3 cellular contexts compared by ENCODE assay signal in genomic region chr2:215767625-215768024, GRCh38.
TF ChIP-seq lines count a peak whose summit lies in the region.

No MANE protein-coding gene starts in this region.

TF ChIP-seq in HepG2, 621 proteins besides CTCF, POLR2A, EP300 and RAD21:
- no peak for TF ChIP-seq ZNF883 (CRISPR knock-in tag; IDR thresholded peaks at IDR 0.05; ENCODE audit: not compliant biosample characterization)
- no peak for TF ChIP-seq PLSCR1 (CRISPR knock-in tag; IDR thresholded peaks at IDR 0.05; ENCODE audit: borderline replicate concordance)
- TF ChIP-seq ZNF879 (CRISPR knock-in tag; IDR thresholded peaks at IDR 0.05): no peak
- TF ChIP-seq SNAI1 (CRISPR knock-in tag; IDR thresholded peaks at IDR 0.05; ENCODE audit: borderline replicate concordance): no peak
- TF ChIP-seq ZNF256 (CRISPR knock-in tag; conservative IDR thresholded peaks at IDR 0.05): peak; percentile 100
- TF ChIP-seq HNRNPL (IDR thresholded peaks at IDR 0.05; ENCODE audit: low read depth, low read length): no peak
- no peak for TF ChIP-seq ZNF644 (CRISPR knock-in tag; IDR thresholded peaks at IDR 0.05; ENCODE audit: low read depth)
- no peak for TF ChIP-seq ZNF670 (CRISPR knock-in tag; IDR thresholded peaks at IDR 0.05; ENCODE audit: borderline replicate concordance)

TF ChIP-seq in IMR-90, 13 proteins besides CTCF, POLR2A, EP300 and RAD21:
- no peak for TF ChIP-seq MAFK (IDR thresholded peaks at IDR 0.05; ENCODE audit: low read depth, low read length)
- no peak for TF ChIP-seq CHD1 (IDR thresholded peaks at IDR 0.05; ENCODE audit: low read depth, low read length)
- TF ChIP-seq USF2 (IDR thresholded peaks at IDR 0.05; ENCODE audit: low read depth, low read length): no peak
- TF ChIP-seq CEBPB (IDR thresholded peaks at IDR 0.05; ENCODE audit: low read depth, low read length): no peak
- no peak for TF ChIP-seq BHLHE40 (IDR thresholded peaks at IDR 0.05; ENCODE audit: low read depth, low read length)
- TF ChIP-seq NFE2L2 (IDR thresholded peaks at IDR 0.05; ENCODE audit: low read depth, low read length): no peak
- TF ChIP-seq RCOR1 (IDR thresholded peaks at IDR 0.05; ENCODE audit: insufficient replicate concordance, low read length): no peak
- TF ChIP-seq MXI1 (IDR thresholded peaks at IDR 0.05; ENCODE audit: borderline replicate concordance, low read depth, low read length): no peak
- TF ChIP-seq SMC3 (IDR thresholded peaks at IDR 0.05; ENCODE audit: low read depth, low read length): no peak
- no peak for TF ChIP-seq FOS (IDR thresholded peaks at IDR 0.05; ENCODE audit: low read depth, low read length)
- TF ChIP-seq RFX5 (IDR thresholded peaks at IDR 0.05; ENCODE audit: low read depth, low read length): no peak
- TF ChIP-seq MAZ (IDR thresholded peaks at IDR 0.05; ENCODE audit: borderline replicate concordance, low read depth, low read length): no peak
- TF ChIP-seq ELK1 (IDR thresholded peaks at IDR 0.05; ENCODE audit: borderline replicate concordance, low read depth, low read length): no peak

TF ChIP-seq in K562, 482 proteins besides CTCF, POLR2A, EP300 and RAD21:
- TF ChIP-seq HEY1 (CRISPR knock-in tag; IDR thresholded peaks at IDR 0.05; ENCODE audit: borderline replicate concordance) (no peak), E2F1 (CRISPR knock-in tag; IDR thresholded peaks at IDR 0.05) (no peak), ESRRA (IDR thresholded peaks at IDR 0.05; ENCODE audit: borderline replicate concordance, low read depth) (no peak), ZNF79 (CRISPR knock-in tag; IDR thresholded peaks at IDR 0.05; ENCODE audit: low read depth) (no peak), STAT5A (IDR thresholded peaks at IDR 0.05; ENCODE audit: borderline replicate concordance, low read length) (no peak), NFIX (CRISPR knock-in tag; IDR thresholded peaks at IDR 0.05; ENCODE audit: low read depth) (no peak), ZNF277 (CRISPR knock-in tag; IDR thresholded peaks at IDR 0.05; ENCODE audit: borderline replicate concordance) (no peak), CREB1 (IDR thresholded peaks at IDR 0.05) (no peak), CREB1 (CRISPR knock-in tag; IDR thresholded peaks at IDR 0.05) (no peak), NR4A1 (CRISPR knock-in tag; IDR thresholded peaks at IDR 0.05) (no peak), NR4A1 (tag; IDR thresholded peaks at IDR 0.05) (no peak), THRAP3 (IDR thresholded peaks at IDR 0.05; ENCODE audit: borderline replicate concordance) (no peak), SNRNP70 (optimal IDR thresholded peaks at IDR 0.05; ENCODE audit: low read depth, low read length) (no peak), RBM22 (IDR thresholded peaks at IDR 0.05; ENCODE audit: low read depth, low read length, poor library complexity, severe bottlenecking) (no peak), ETS2 (tag; IDR thresholded peaks at IDR 0.05; ENCODE audit: borderline replicate concordance, poor library complexity, severe bottlenecking) (no peak)
TF ChIP-seq in K562: peak in this region for 0.
